ENCODE assay signal across 26 cellular contexts in the genomic region with DNA sequence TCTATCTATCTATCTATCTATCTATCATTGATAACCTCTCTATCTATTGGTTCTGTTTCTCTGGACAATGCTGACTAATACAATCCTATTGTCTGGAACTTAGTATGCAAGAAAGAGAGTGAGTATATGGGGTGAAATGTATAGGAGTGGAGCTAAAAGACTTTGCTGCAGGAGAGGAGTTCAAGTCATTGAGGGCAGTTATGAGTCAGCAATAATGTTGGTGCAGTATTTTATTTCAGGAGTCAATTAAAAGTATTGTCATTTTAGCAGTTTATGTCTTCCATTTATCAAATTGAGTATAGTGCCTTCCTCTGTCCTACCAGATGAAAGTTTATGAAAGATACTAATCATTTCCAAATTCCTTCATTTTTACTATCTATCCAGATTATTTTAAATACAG. TPM values are rescaled to one million over a fixed set of nuclear protein-coding genes. Genes with fewer than 3 reads are reported as not detected.
"Had no signal": no experiment of that assay in that cellular context is flagged by ENCODE, and none has a peak within 500 bp of the region (broad histone marks: within the 10 kb centered on the region; RNA-seq: fewer than 3 reads in every experiment).

No MANE protein-coding gene starts in this region.

- H3K27ac ChIP-seq: cardiac muscle cell, coronary artery, heart left ventricle, lower lobe of right lung, tibial nerve had no signal

- DNase-seq: activated B cell treated with CpG ODN at 0.5 μM for 24 hours; activated CD8-positive, alpha-beta memory T cell treated with anti-CD3 and anti-CD28 coated beads, Interleukin-2, amount 10 ng/mL, durations not matched to agents 7 days and 5 days; activated CD8-positive, alpha-beta T cell treated with anti-CD3 and anti-CD28 coated beads, Interleukin-2, amount 10 ng/mL, durations not matched to agents 7 days and 5 days; activated naive CD4-positive, alpha-beta T cell; activated T-cell treated with anti-CD3 and anti-CD28 coated beads, Interleukin-2, amount 50 U/mL, for 48 hours; anterior cingulate cortex; cerebellar nuclear complex; effector memory CD8-positive, alpha-beta T cell; foreskin fibroblast; heart left ventricle; kidney glomerular epithelial cell; left lung; lower lobe of right lung; mesenchymal stem cell; naive thymus-derived CD8-positive, alpha-beta T cell; occipital lobe; posterior cingulate gyrus; right cardiac atrium; spleen; stimulated activated naive CD4-positive, alpha-beta T cell had no signal

- H3K27me3 ChIP-seq: cardiac muscle cell, heart left ventricle, left lung, spleen, tibial nerve had no signal

- H3K9me3 ChIP-seq: heart left ventricle, left lung, lower lobe of right lung, spleen, tibial nerve had no signal

- H3K27me3 Mint-ChIP-seq: activated B cell treated with CpG ODN at 0.5 μM for 24 hours; activated CD8-positive, alpha-beta memory T cell treated with anti-CD3 and anti-CD28 coated beads, Interleukin-2, amount 10 ng/mL, durations not matched to agents 7 days and 5 days; activated naive CD8-positive, alpha-beta T cell had no signal

- H3K36me3 ChIP-seq: cardiac muscle cell, heart left ventricle, left lung, lower lobe of right lung, spleen, tibial nerve had no signal

- ATAC-seq: activated CD8-positive, alpha-beta memory T cell treated with anti-CD3 and anti-CD28 coated beads, Interleukin-2, amount 10 ng/mL, durations not matched to agents 7 days and 5 days; activated CD8-positive, alpha-beta T cell treated with anti-CD3 and anti-CD28 coated beads, Interleukin-2, amount 10 ng/mL, durations not matched to agents 7 days and 5 days; effector memory CD8-positive, alpha-beta T cell; heart left ventricle; left lung; lower lobe of right lung; naive thymus-derived CD8-positive, alpha-beta T cell; right cardiac atrium had no signal

- H3K36me3 Mint-ChIP-seq: activated CD8-positive, alpha-beta memory T cell treated with anti-CD3 and anti-CD28 coated beads, Interleukin-2, amount 10 ng/mL, durations not matched to agents 7 days and 5 days; activated naive CD8-positive, alpha-beta T cell; naive thymus-derived CD8-positive, alpha-beta T cell had no signal

- H3K4me3 ChIP-seq: cardiac muscle cell, coronary artery, heart left ventricle, left lung, lower lobe of right lung, spleen, tibial nerve had no signal

- H3K4me3 Mint-ChIP-seq: activated B cell treated with CpG ODN at 0.5 μM for 24 hours; activated CD8-positive, alpha-beta memory T cell treated with anti-CD3 and anti-CD28 coated beads, Interleukin-2, amount 10 ng/mL, durations not matched to agents 7 days and 5 days; activated CD8-positive, alpha-beta T cell treated with anti-CD3 and anti-CD28 coated beads, Interleukin-2, amount 10 ng/mL, durations not matched to agents 7 days and 5 days; activated naive CD8-positive, alpha-beta T cell; effector memory CD8-positive, alpha-beta T cell; naive thymus-derived CD8-positive, alpha-beta T cell; neural crest cell; T-helper 2 cell treated with Interferon-gamma antibody and Interleukin-4, amounts not matched to agents 5 μg/mL and 100 μg/mL, for 36 hours had no signal

- H3K27ac Mint-ChIP-seq: activated B cell treated with CpG ODN at 0.5 μM for 24 hours; activated CD8-positive, alpha-beta memory T cell treated with anti-CD3 and anti-CD28 coated beads, Interleukin-2, amount 10 ng/mL, durations not matched to agents 7 days and 5 days; activated CD8-positive, alpha-beta T cell treated with anti-CD3 and anti-CD28 coated beads, Interleukin-2, amount 10 ng/mL, durations not matched to agents 7 days and 5 days; activated naive CD8-positive, alpha-beta T cell; effector memory CD8-positive, alpha-beta T cell; naive thymus-derived CD8-positive, alpha-beta T cell; T-helper 2 cell treated with Interferon-gamma antibody and Interleukin-4, amounts not matched to agents 5 μg/mL and 100 μg/mL, for 36 hours had no signal

- H3K9me3 Mint-ChIP-seq: activated B cell treated with CpG ODN at 0.5 μM for 24 hours; effector memory CD8-positive, alpha-beta T cell; naive thymus-derived CD8-positive, alpha-beta T cell; neural crest cell; T-helper 2 cell treated with Interferon-gamma antibody and Interleukin-4, amounts not matched to agents 5 μg/mL and 100 μg/mL, for 36 hours had no signal

RNA-seq across cellular contexts. Expression of gene MAP3K7CL, which starts 55.8 kb away (rescaled TPM):
- total RNA-seq: neural crest cell had no signal
- polyA plus RNA-seq: cardiac muscle cell had no signal
